ENCODE assay signal across 7 cellular contexts in genomic region chr6:149723771-149724417, GRCh38. TPM values are rescaled to one million over a fixed set of nuclear protein-coding genes. Genes with fewer than 3 reads are reported as not detected.
DNase-seq lines count a peak whose midpoint lies in the region; ATAC-seq and TF ChIP-seq lines count a peak whose summit lies in the region.

No MANE protein-coding gene starts in this region.

- no peak overlapping the region for H3K27ac ChIP-seq in HL-60 (replicated peaks)
- no peak overlapping the region for H3K27ac ChIP-seq in psoas muscle

- TF ChIP-seq CTCF in HL-60 (IDR thresholded peaks at IDR 0.05; ENCODE audit: insufficient read depth, low read length) (peak; percentile 96), glutamatergic neuron (IDR thresholded peaks at IDR 0.05; ENCODE audit: partially characterized antibody, unreplicated experiment) (peak; percentile 70), psoas muscle (IDR thresholded peaks at IDR 0.05) (peak; percentile 62)

- 75 to 82% (median 76%) methylated on average over 10 of the region's 10 CpGs for WGBS in psoas muscle, 3 donors

- DNase-seq in GM04504 (ENCODE audit: low read depth) (peak; percentile 60), HL-60 (ENCODE audit: low read depth in 1 of 2, low spot score in 1 of 2) (peak; percentile 71 to 72), OCI-M2 (lab: John Stamatoyannopoulos, UW; ENCODE audit: unreplicated experiment) (peak; percentile 30), glutamatergic neuron (no peak), psoas muscle (no peak)
- DNase-seq in activated naive CD4-positive, alpha-beta T cell treated with anti-CD3 and anti-CD28 coated beads for 36 hours, result peak; percentile 56

- H3K36me3 Mint-ChIP-seq in activated naive CD4-positive, alpha-beta T cell treated with anti-CD3 and anti-CD28 coated beads for 36 hours (ENCODE audit: low read depth), result peaks cover 19% of the 10 kb centered on the region
- no peaks in the 10 kb centered on the region for H3K36me3 Mint-ChIP-seq in glutamatergic neuron (ENCODE audit: unreplicated experiment)

- H3K4me3 ChIP-seq in HL-60 (replicated peaks; ENCODE audit: insufficient read depth, low read length) (no peak overlapping the region), psoas muscle (no peak overlapping the region)

- CTCF ChIA-PET in activated naive CD4-positive, alpha-beta T cell treated with anti-CD3 and anti-CD28 coated beads for 36 hours (lab: Charles Lee), result interaction anchor here (0.7 to 1.4 kb wide), 5 partner anchors 12 to 683 kb away, joined by 3 to 9 read pairs (median 4); partner anchors contain the start of gene PPIL4

- peak in 3 of 4 donors; percentile 66 to 81 (median 66) for ATAC-seq in psoas muscle
- ATAC-seq in GM19035 (IDR thresholded peaks at IDR 0.05; ENCODE audit: unreplicated experiment), result no peak

- no peaks in the 10 kb centered on the region for H3K27me3 Mint-ChIP-seq in activated naive CD4-positive, alpha-beta T cell treated with anti-CD3 and anti-CD28 coated beads for 36 hours (ENCODE audit: low read depth)
- H3K27me3 Mint-ChIP-seq in glutamatergic neuron (ENCODE audit: unreplicated experiment), result peaks cover 2% of the 10 kb centered on the region

- H3K4me1 Mint-ChIP-seq in activated naive CD4-positive, alpha-beta T cell treated with anti-CD3 and anti-CD28 coated beads for 36 hours (ENCODE audit: low read depth), result peaks cover 12% of the 10 kb centered on the region
- no peaks in the 10 kb centered on the region for H3K4me1 Mint-ChIP-seq in glutamatergic neuron (ENCODE audit: low read depth, unreplicated experiment)

- intact Hi-C loops in activated naive CD4-positive, alpha-beta T cell treated with anti-CD3 and anti-CD28 coated beads for 36 hours (cut with micrococcal nuclease), result loop anchor here (1.0 kb wide), 2 partner anchors 140 to 202 kb away; partner anchors contain the start of gene LRP11
- intact Hi-C loops in psoas muscle (cut with DNase I), result no loop called here

- no peaks in the 10 kb centered on the region for H3K9me3 ChIP-seq in psoas muscle

- no peak overlapping the region for H3K4me3 Mint-ChIP-seq in activated naive CD4-positive, alpha-beta T cell treated with anti-CD3 and anti-CD28 coated beads for 36 hours
- no peak overlapping the region for H3K4me3 Mint-ChIP-seq in glutamatergic neuron (ENCODE audit: unreplicated experiment)

- H3K27me3 ChIP-seq in HL-60 (ENCODE audit: insufficient read depth, poor library complexity, severe bottlenecking) (no peaks in the 10 kb centered on the region), psoas muscle (ENCODE audit: insufficient read depth in 3 of 3, low read length in 2 of 3) (no peaks in the 10 kb centered on the region)

- H3K4me1 ChIP-seq in psoas muscle, result peaks cover under 1% of the 10 kb centered on the region

- no peaks in the 10 kb centered on the region for H3K9me3 Mint-ChIP-seq in activated naive CD4-positive, alpha-beta T cell treated with anti-CD3 and anti-CD28 coated beads for 36 hours
- no peaks in the 10 kb centered on the region for H3K9me3 Mint-ChIP-seq in glutamatergic neuron (ENCODE audit: unreplicated experiment)

- H3K27ac Mint-ChIP-seq in activated naive CD4-positive, alpha-beta T cell treated with anti-CD3 and anti-CD28 coated beads for 36 hours, result no peak overlapping the region
- peak overlapping the region; percentile 25 for H3K27ac Mint-ChIP-seq in glutamatergic neuron (ENCODE audit: unreplicated experiment)

- peaks cover 0 to 44% of the 10 kb centered on the region in 2 donors for H3K36me3 ChIP-seq in psoas muscle (ENCODE audit: insufficient read depth in 1 of 2, low read depth in 1 of 2)

RNA-seq across cellular contexts. Expression of gene LATS1, which starts 6.0 kb away (rescaled TPM):
- total RNA-seq in activated naive CD4-positive, alpha-beta T cell treated with anti-CD3 and anti-CD28 coated beads for 36 hours, result 10 to 100 TPM; 18.1 to 19.6 TPM
- total RNA-seq in glutamatergic neuron (ENCODE audit: unreplicated experiment) (31.5 TPM), psoas muscle (10 to 100 TPM; 11.0 to 15.5 (median 13.9) TPM)
- 1 to 10 TPM; 3.4 to 8.3 (median 3.7) TPM for polyA plus RNA-seq in psoas muscle

RNA-seq across cellular contexts. Expression of gene NUP43, which starts 22.4 kb away (rescaled TPM):
- 10 to 100 TPM; 68.1 to 71.9 TPM for total RNA-seq in activated naive CD4-positive, alpha-beta T cell treated with anti-CD3 and anti-CD28 coated beads for 36 hours
- total RNA-seq in glutamatergic neuron (ENCODE audit: unreplicated experiment) (27.6 TPM), psoas muscle (10 to 100 TPM; 17.4 to 26.8 (median 22.1) TPM)
- polyA plus RNA-seq in psoas muscle, result 10 to 100 TPM in 2 of 3 donors, 1 to 10 TPM in 1; 7.3 to 17.1 (median 14.1) TPM

RNA-seq across cellular contexts. Expression of gene PCMT1, which starts 25.6 kb away (rescaled TPM):
- total RNA-seq in activated naive CD4-positive, alpha-beta T cell treated with anti-CD3 and anti-CD28 coated beads for 36 hours, result 10 to 100 TPM; 71.9 to 74.5 TPM
- total RNA-seq in glutamatergic neuron (ENCODE audit: unreplicated experiment) (147 TPM), psoas muscle (100 to 1,000 TPM; 124 to 179 (median 149) TPM)
- 100 to 1,000 TPM; 159 to 613 (median 178) TPM for polyA plus RNA-seq in psoas muscle

Comparison
In these comparisons a context has a peak if more than half of its experiments do, and no peak if none do; other contexts are left out.
1. DNase-seq: peak in GM04504 (single experiment), HL-60 (2 of 2), OCI-M2 (single experiment) and activated naive CD4-positive, alpha-beta T cell treated with anti-CD3 and anti-CD28 coated beads for 36 hours (single experiment); none in glutamatergic neuron (single experiment) and psoas muscle (0 of 2).
2. Peak in every context shown above with its lines, with median percentiles within 50 percentile points of each other: CTCF ChIP-seq.